28 cellular contexts compared by ENCODE assay signal in genomic region chr12:120480211-120480610, GRCh38. TPM values are rescaled to one million over a fixed set of nuclear protein-coding genes. Genes with fewer than 3 reads are reported as not detected.
DNase-seq lines count a peak whose midpoint lies in the region; ATAC-seq, FAIRE-seq and TF ChIP-seq lines count a peak whose summit lies in the region.
"Had no signal": no experiment of that assay in that cellular context is flagged by ENCODE, and none has a peak within 500 bp of the region (broad histone marks: within the 10 kb centered on the region; RNA-seq: fewer than 3 reads in every experiment).

No MANE protein-coding gene starts in this region.

- H3K4me1 Mint-ChIP-seq in CD4-positive, alpha-beta memory T cell, result peaks cover 7 to 29% (median 15%) of the 10 kb centered on the region in 4 donors
- H3K4me1 Mint-ChIP-seq in natural killer cell treated with Interleukin-12 subunit alpha and Interleukin-12 subunit beta and Interleukin-15 and Interleukin-18, amount 100 ng/mL, for 72 hours (ENCODE audit: low read depth in 2 of 2), result peaks cover 47 to 52% of the 10 kb centered on the region in 2 donors

- H3K27ac ChIP-seq in CD4-positive, alpha-beta memory T cell (ENCODE audit: low read depth, low read length), result no peak overlapping the region
- no peak overlapping the region for H3K27ac ChIP-seq in Panc1 (ENCODE audit: low read length)
- H3K27ac ChIP-seq in dorsolateral prefrontal cortex, result peak overlapping the region in 51 of 59 donors; percentile 3 to 84 (median 69)
- H3K27ac ChIP-seq: BLaER1, psoas muscle, WERI-Rb-1 had no signal

- in situ Hi-C loops in Panc1 (cut with HindIII; ENCODE audit: low pct_unique_long_range_greater_than_20kb, low sequenced_read_pairs), result no loop called here

- peak overlapping the region in 3 of 8 donors; percentile 3 to 65 (median 15) for H3K4me3 Mint-ChIP-seq in CD4-positive, alpha-beta memory T cell
- H3K4me3 Mint-ChIP-seq in natural killer cell treated with Interleukin-12 subunit alpha and Interleukin-12 subunit beta and Interleukin-15 and Interleukin-18, amount 100 ng/mL, for 72 hours, result peak overlapping the region; percentile 79
- H3K4me3 Mint-ChIP-seq: memory B cell had no signal

- POLR2A ChIA-PET in CD4-positive, alpha-beta memory T cell (lab: Charles Lee; ENCODE audit: partially characterized antibody), result interaction anchor here (1.1 to 2.4 kb wide), 3 partner anchors 11 to 16 kb away, joined by 3 to 13 read pairs (median 3); partner anchors contain the start of genes DYNLL1 and SRSF9
- POLR2A ChIA-PET in Panc1 (lab: Charles Lee), result no interaction called here

- H3K9me3 ChIP-seq in CD4-positive, alpha-beta memory T cell (ENCODE audit: control insufficient read depth in 1 of 2, low read length in 2 of 2), result no peaks in the 10 kb centered on the region
- no peaks in the 10 kb centered on the region for H3K9me3 ChIP-seq in Panc1 (ENCODE audit: control insufficient read depth, insufficient read depth, low read depth, low read length)
- H3K9me3 ChIP-seq: BLaER1, HAP-1, psoas muscle had no signal

- H3K27ac Mint-ChIP-seq in CD4-positive, alpha-beta memory T cell, result peak overlapping the region in 6 of 7 donors; percentile 36 to 92 (median 78)
- peak overlapping the region; percentile 72 to 100 for H3K27ac Mint-ChIP-seq in natural killer cell treated with Interleukin-12 subunit alpha and Interleukin-12 subunit beta and Interleukin-15 and Interleukin-18, amount 100 ng/mL, for 72 hours
- H3K27ac Mint-ChIP-seq: memory B cell had no signal

- H3K36me3 Mint-ChIP-seq in CD4-positive, alpha-beta memory T cell, result no peaks in the 10 kb centered on the region
- no peaks in the 10 kb centered on the region for H3K36me3 Mint-ChIP-seq in natural killer cell treated with Interleukin-12 subunit alpha and Interleukin-12 subunit beta and Interleukin-15 and Interleukin-18, amount 100 ng/mL, for 72 hours
- H3K36me3 Mint-ChIP-seq: memory B cell had no signal

- H3K36me3 ChIP-seq in CD4-positive, alpha-beta memory T cell (ENCODE audit: insufficient read depth, low read length), result no peaks in the 10 kb centered on the region
- no peaks in the 10 kb centered on the region for H3K36me3 ChIP-seq in Panc1 (ENCODE audit: control insufficient read depth, insufficient read depth, low read length)
- H3K36me3 ChIP-seq: HAP-1, WERI-Rb-1 had no signal

- ATAC-seq in Panc1, result peak; percentile 64; the same call in 1 of the 2 replicates
- peak in 1 of 2 donors; percentile 36 for ATAC-seq in natural killer cell treated with Interleukin-12 subunit alpha and Interleukin-12 subunit beta and Interleukin-15 and Interleukin-18, amount 100 ng/mL, for 72 hours
- no peak for ATAC-seq in GM19397 (IDR thresholded peaks at IDR 0.05; ENCODE audit: unreplicated experiment)
- ATAC-seq: psoas muscle had no signal

- H3K9me3 Mint-ChIP-seq in CD4-positive, alpha-beta memory T cell, result no peaks in the 10 kb centered on the region
- H3K9me3 Mint-ChIP-seq in natural killer cell treated with Interleukin-12 subunit alpha and Interleukin-12 subunit beta and Interleukin-15 and Interleukin-18, amount 100 ng/mL, for 72 hours, result no peaks in the 10 kb centered on the region
- H3K9me3 Mint-ChIP-seq: memory B cell had no signal

- TF ChIP-seq CTCF in Panc1 (IDR thresholded peaks at IDR 0.05) (no peak), dorsolateral prefrontal cortex (IDR thresholded peaks at IDR 0.05 in 54 of 56, conservative IDR thresholded peaks at IDR 0.05 in 2 of 56; ENCODE audit: low read depth in 1 of 56, partially characterized antibody in 56 of 56) (no peak)

- BruUV-seq in Panc1 (replicated peaks; lab: Mats Ljungman, UMichigan), result no TSS peak

- no peak for FAIRE-seq in HTR-8/SVneo (lab: Jason Lieb, UNC)
- FAIRE-seq: endothelial cell of umbilical vein, GM12892, urothelium cell line had no signal

- peaks cover 22% of the 10 kb centered on the region for H3K4me1 ChIP-seq in CD4-positive, alpha-beta memory T cell (ENCODE audit: insufficient read depth, low read length)
- H3K4me1 ChIP-seq in Panc1 (ENCODE audit: control insufficient read depth, insufficient read depth, low read length), result peaks cover 3% of the 10 kb centered on the region; the same call in 1 of the 2 replicates
- H3K4me1 ChIP-seq: HAP-1, psoas muscle had no signal

- no peak for DNase-seq in CD4-positive, alpha-beta memory T cell
- DNase-seq in Panc1 (ENCODE audit: low read depth, low spot score) (no peak), dorsolateral prefrontal cortex (no peak), activated gamma-delta T cell treated with Interleukin-2 at 50 U/mL for 16 hours (no peak), HTR-8/SVneo (ENCODE audit: insufficient read length, low spot score) (no peak), DMS79 (lab: John Stamatoyannopoulos, UW) (no peak)
- no peak for DNase-seq in natural killer cell treated with Interleukin-12 subunit alpha and Interleukin-12 subunit beta and Interleukin-15 and Interleukin-18, amount 100 ng/mL, for 72 hours (ENCODE audit: low spot score)
- DNase-seq: activated CD8-positive, alpha-beta memory T cell treated with anti-CD3 and anti-CD28 coated beads, Interleukin-2, amount 50 U/mL, for 4 hours; activated naive CD4-positive, alpha-beta T cell; amniotic stem cell; dermis blood vessel endothelial cell; EL; IMR-90; left colon; NCI-H1105 treated with DMSO at 0.1 percent for 48 hours; NCI-H2081; NCI-H345; NCI-H774; nucleus accumbens; psoas muscle; WERI-Rb-1 had no signal

- intact Hi-C loops in CD4-positive, alpha-beta memory T cell (cut with micrococcal nuclease), result no loop called here
- intact Hi-C loops in Panc1 (cut with micrococcal nuclease; ENCODE audit: unreplicated experiment), result no loop called here
- intact Hi-C loops in dorsolateral prefrontal cortex (cut with DNase I), result no loop called here

- H3K4me3 ChIP-seq in CD4-positive, alpha-beta memory T cell (ENCODE audit: low read length in 2 of 2), result no peak overlapping the region
- H3K4me3 ChIP-seq in Panc1 (ENCODE audit: low read depth in 2 of 2, low read length in 2 of 2), result no peak overlapping the region
- no peak overlapping the region for H3K4me3 ChIP-seq in dorsolateral prefrontal cortex
- H3K4me3 ChIP-seq: BLaER1, HAP-1, psoas muscle had no signal

- no peaks in the 10 kb centered on the region for H3K27me3 Mint-ChIP-seq in CD4-positive, alpha-beta memory T cell
- no peaks in the 10 kb centered on the region for H3K27me3 Mint-ChIP-seq in natural killer cell treated with Interleukin-12 subunit alpha and Interleukin-12 subunit beta and Interleukin-15 and Interleukin-18, amount 100 ng/mL, for 72 hours
- H3K27me3 Mint-ChIP-seq: memory B cell had no signal

- CTCF ChIA-PET in CD4-positive, alpha-beta memory T cell (lab: Charles Lee; ENCODE audit: partially characterized antibody), result interaction anchor here (1.5 to 2.5 kb wide), 2 partner anchors 10 to 12 kb away, joined by 5 to 11 read pairs; partner anchors contain the start of gene SRSF9
- CTCF ChIA-PET in Panc1 (lab: Charles Lee), result no interaction called here

- H3K27me3 ChIP-seq in CD4-positive, alpha-beta memory T cell (ENCODE audit: insufficient read depth, low read length), result no peaks in the 10 kb centered on the region
- H3K27me3 ChIP-seq in Panc1 (ENCODE audit: control insufficient read depth, insufficient read depth, low read length) (no peaks in the 10 kb centered on the region), dorsolateral prefrontal cortex (no peaks in the 10 kb centered on the region)
- H3K27me3 ChIP-seq: BLaER1 had no signal

RNA-seq across cellular contexts. Expression of gene SRSF9, which starts 10.7 kb away (rescaled TPM):
- 100 to 1,000 TPM; 139 to 143 TPM for total RNA-seq in CD4-positive, alpha-beta memory T cell
- 100 to 1,000 TPM; 169 to 235 TPM for polyA plus RNA-seq in CD4-positive, alpha-beta memory T cell
- 269 TPM for total RNA-seq in Panc1 (2021; ENCODE audit: unreplicated experiment)
- 491 TPM for polyA plus RNA-seq in Panc1 (2012; ENCODE audit: insufficient read length)
- total RNA-seq in dorsolateral prefrontal cortex, result 100 to 1,000 TPM in 30 of 120 experiments, 10 to 100 TPM in 90; 76.0 to 113 (median 95.4) TPM
- 100 to 1,000 TPM; 246 to 331 TPM for total RNA-seq in natural killer cell treated with Interleukin-12 subunit alpha and Interleukin-12 subunit beta and Interleukin-15 and Interleukin-18, amount 100 ng/mL, for 72 hours

RNA-seq across cellular contexts. Expression of gene DYNLL1, which starts 15.7 kb away (rescaled TPM):
- 100 to 1,000 TPM in 1 of 2 experiments, 10 to 100 TPM in 1; 97.5 to 108 TPM for total RNA-seq in CD4-positive, alpha-beta memory T cell
- 100 to 1,000 TPM; 348 to 351 TPM for polyA plus RNA-seq in CD4-positive, alpha-beta memory T cell
- total RNA-seq in Panc1 (2021; ENCODE audit: unreplicated experiment) (482 TPM), dorsolateral prefrontal cortex (100 to 1,000 TPM; 262 to 795 (median 615) TPM)
- 526 TPM for polyA plus RNA-seq in Panc1 (2012; ENCODE audit: insufficient read length)
- 100 to 1,000 TPM; 207 to 267 TPM for total RNA-seq in natural killer cell treated with Interleukin-12 subunit alpha and Interleukin-12 subunit beta and Interleukin-15 and Interleukin-18, amount 100 ng/mL, for 72 hours

RNA-seq across cellular contexts. Expression of gene GATC, which starts 34.0 kb away (rescaled TPM):
- 10 to 100 TPM; 30.2 to 31.9 TPM for total RNA-seq in CD4-positive, alpha-beta memory T cell
- polyA plus RNA-seq in CD4-positive, alpha-beta memory T cell, result 10 to 100 TPM in 1 of 2 donors, 1 to 10 TPM in 1; 9.3 to 21.2 TPM
- total RNA-seq in Panc1 (2021; ENCODE audit: unreplicated experiment) (34.7 TPM), dorsolateral prefrontal cortex (10 to 100 TPM; 18.3 to 41.4 (median 28.7) TPM)
- polyA plus RNA-seq in Panc1 (2012; ENCODE audit: insufficient read length), result 10.4 TPM
- total RNA-seq in natural killer cell treated with Interleukin-12 subunit alpha and Interleukin-12 subunit beta and Interleukin-15 and Interleukin-18, amount 100 ng/mL, for 72 hours, result 10 to 100 TPM; 28.2 to 31.8 TPM

RNA-seq across cellular contexts. Expression of gene TRIAP1, which starts 34.0 kb away (rescaled TPM):
- total RNA-seq in CD4-positive, alpha-beta memory T cell, result 10 to 100 TPM; 17.3 to 22.8 TPM
- 10 to 100 TPM; 46.2 to 65.0 TPM for polyA plus RNA-seq in CD4-positive, alpha-beta memory T cell
- total RNA-seq in Panc1 (2021; ENCODE audit: unreplicated experiment) (23.9 TPM), dorsolateral prefrontal cortex (10 to 100 TPM in 80 of 120 experiments, 1 to 10 TPM in 40; 5.4 to 16.5 (median 11.1) TPM)
- polyA plus RNA-seq in Panc1 (2012; ENCODE audit: insufficient read length), result 20.6 TPM
- 10 to 100 TPM; 28.9 to 36.2 TPM for total RNA-seq in natural killer cell treated with Interleukin-12 subunit alpha and Interleukin-12 subunit beta and Interleukin-15 and Interleukin-18, amount 100 ng/mL, for 72 hours

RNA-seq across cellular contexts. Expression of gene COX6A1, which starts 42.3 kb away (rescaled TPM):
- total RNA-seq in CD4-positive, alpha-beta memory T cell, result 100 to 1,000 TPM; 144 to 158 TPM
- polyA plus RNA-seq in CD4-positive, alpha-beta memory T cell, result 1,000 to 10,000 TPM in 1 of 2 donors, 100 to 1,000 TPM in 1; 828 to 1,220 TPM
- total RNA-seq in Panc1 (2021; ENCODE audit: unreplicated experiment), result 557 TPM
- polyA plus RNA-seq in Panc1 (2012; ENCODE audit: insufficient read length), result 681 TPM
- 100 to 1,000 TPM; 341 to 794 (median 594) TPM for total RNA-seq in dorsolateral prefrontal cortex
- 100 to 1,000 TPM; 320 to 343 TPM for total RNA-seq in natural killer cell treated with Interleukin-12 subunit alpha and Interleukin-12 subunit beta and Interleukin-15 and Interleukin-18, amount 100 ng/mL, for 72 hours

Comparison
In these comparisons a context has a peak if more than half of its experiments do, and no peak if none do; other contexts are left out.
1. H3K27ac ChIP-seq: peak in dorsolateral prefrontal cortex (51 of 59); none in CD4-positive, alpha-beta memory T cell (single experiment) and Panc1 (single experiment).